24 cellular contexts compared by ENCODE assay signal in the genomic region with DNA sequence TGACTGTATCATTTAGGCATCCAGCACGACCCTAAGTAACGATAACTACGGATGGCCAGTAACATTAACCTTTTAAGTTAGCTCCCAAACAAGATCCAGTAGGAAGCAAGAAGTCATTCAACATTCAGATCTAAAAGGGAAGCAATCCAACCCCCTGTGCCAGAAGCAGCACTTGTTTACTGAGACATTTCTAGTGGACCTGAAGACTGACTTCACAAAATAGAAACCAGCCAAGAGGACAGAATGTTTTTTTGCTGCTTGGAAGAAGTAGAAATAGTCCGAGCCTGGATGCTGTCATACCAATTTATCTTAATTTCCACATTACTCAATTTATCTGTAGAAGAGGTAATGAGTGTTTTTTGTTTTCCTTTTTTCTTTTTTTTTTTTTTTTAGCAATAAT.
"Had no signal": no experiment of that assay in that cellular context is flagged by ENCODE, and none has a peak within 500 bp of the region (broad histone marks: within the 10 kb centered on the region; RNA-seq: fewer than 3 reads in every experiment).

No MANE protein-coding gene starts in this region.

- H3K27me3 ChIP-seq: foreskin keratinocyte, neural progenitor cell, tibial artery had no signal

- H3K9me3 ChIP-seq: prostate gland, tibial artery had no signal

- H3K4me1 ChIP-seq: foreskin keratinocyte, prostate gland had no signal

- DNase-seq: activated B cell treated with CpG ODN at 0.5 μM for 24 hours; activated CD4-positive, alpha-beta T cell treated with anti-CD3 and anti-CD28 coated beads for 36 hours; activated CD4-positive, alpha-beta T cell treated with anti-CD3 and anti-CD28 coated beads, Interleukin-2, amount 50 U/mL, for 4 hours; activated CD8-positive, alpha-beta memory T cell treated with anti-CD3 and anti-CD28 coated beads for 24 hours; activated CD8-positive, alpha-beta memory T cell treated with anti-CD3 and anti-CD28 coated beads, Interleukin-2, amount 50 U/mL, for 48 hours; activated effector memory CD4-positive, alpha-beta T cell treated with Interleukin-2 at 50 U/mL for 16 hours; activated naive CD4-positive, alpha-beta T cell treated with anti-CD3 and anti-CD28 coated beads for 36 hours; activated naive CD8-positive, alpha-beta T cell treated with anti-CD3 and anti-CD28 coated beads, Interleukin-2, amount 10 ng/mL, durations not matched to agents 7 days and 5 days; activated T-cell treated with anti-CD3 and anti-CD28 coated beads, Interleukin-2, amount 50 U/mL, for 72 hours; amniotic stem cell; effector CD4-positive, alpha-beta T cell; erythroblast; foreskin keratinocyte; hippocampal formation; mesenchymal stem cell; naive B cell; stimulated activated CD4-positive, alpha-beta T cell treated with anti-CD3 and anti-CD28 coated beads, Interleukin-12 subunit alpha, Interleukin-12 subunit beta, amount 100 ng/mL, for 4 hours; stimulated activated CD4-positive, alpha-beta T cell treated with anti-CD3 and anti-CD28 coated beads, Interleukin-4, amount 100 ng/mL, for 4 hours; stimulated activated naive CD8-positive, alpha-beta T cell treated with anti-CD3 and anti-CD28 coated beads, Interleukin-15, Interleukin-2, amounts not matched to agents 100 U/mL and 50 U/mL, for 24 hours; T-helper 1 cell; T-helper 9 cell had no signal

- ATAC-seq: activated CD4-positive, alpha-beta T cell treated with anti-CD3 and anti-CD28 coated beads for 36 hours; activated T-cell treated with anti-CD3 and anti-CD28 coated beads, Interleukin-2, amount 50 U/mL, for 72 hours; foreskin keratinocyte; stimulated activated naive CD8-positive, alpha-beta T cell treated with anti-CD3 and anti-CD28 coated beads, Interleukin-15, Interleukin-2, amounts not matched to agents 100 U/mL and 50 U/mL, for 24 hours had no signal

- H3K36me3 ChIP-seq: neural progenitor cell, prostate gland, tibial artery had no signal

- H3K4me3 ChIP-seq: neural progenitor cell, prostate gland, tibial artery had no signal

- H3K27ac ChIP-seq: foreskin keratinocyte, neural progenitor cell, prostate gland, tibial artery had no signal
